In the genomic region with DNA sequence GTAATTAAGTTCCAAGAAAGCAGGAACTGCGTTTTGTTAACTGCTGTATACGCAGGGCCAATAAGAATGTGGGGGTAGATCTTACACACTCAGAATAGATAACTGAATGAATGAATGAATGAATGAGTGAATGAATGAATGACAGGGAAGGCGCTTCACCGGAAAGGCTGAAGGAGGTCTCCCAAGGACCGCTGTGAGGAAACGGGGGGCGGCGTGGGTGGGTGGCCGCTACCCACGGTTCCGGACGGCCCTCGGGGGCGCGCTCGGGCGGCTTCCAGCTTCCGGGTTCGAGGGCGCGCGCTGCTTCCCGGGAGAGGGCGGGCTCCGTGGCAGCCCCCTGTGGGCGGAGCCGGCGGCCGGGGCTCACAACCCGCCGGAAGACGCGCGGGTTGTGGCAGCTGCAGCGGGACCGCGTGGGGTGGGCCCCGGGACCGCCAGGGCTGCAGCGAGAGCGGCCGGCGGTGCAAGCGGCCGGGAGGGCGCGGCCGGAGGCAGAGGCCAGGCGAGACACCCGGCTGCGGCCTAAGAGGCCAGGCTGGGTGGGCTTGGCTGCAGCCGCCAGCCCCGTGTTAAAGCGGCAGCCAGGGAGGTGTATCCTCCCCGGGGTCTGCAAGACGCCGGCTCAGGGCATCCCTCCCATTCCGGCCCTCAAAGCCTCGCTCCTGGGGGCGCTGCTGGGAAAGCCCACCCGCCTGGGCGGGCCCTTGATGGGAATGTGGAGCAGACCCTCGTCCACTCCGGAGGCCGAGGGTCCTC, we compare ENCODE assay signal across 1 cellular context.
TF ChIP-seq lines count a peak whose summit lies in the region.

A gene (plus strand): TSS at position 367 of the 756 bp plus-strand sequence. CDS start 2,072 bp downstream, outside the sequence.

TF ChIP-seq in GM12878, 131 proteins besides CTCF, POLR2A, EP300 and RAD21 (continued from another document):
- TF ChIP-seq, protein P1, sequence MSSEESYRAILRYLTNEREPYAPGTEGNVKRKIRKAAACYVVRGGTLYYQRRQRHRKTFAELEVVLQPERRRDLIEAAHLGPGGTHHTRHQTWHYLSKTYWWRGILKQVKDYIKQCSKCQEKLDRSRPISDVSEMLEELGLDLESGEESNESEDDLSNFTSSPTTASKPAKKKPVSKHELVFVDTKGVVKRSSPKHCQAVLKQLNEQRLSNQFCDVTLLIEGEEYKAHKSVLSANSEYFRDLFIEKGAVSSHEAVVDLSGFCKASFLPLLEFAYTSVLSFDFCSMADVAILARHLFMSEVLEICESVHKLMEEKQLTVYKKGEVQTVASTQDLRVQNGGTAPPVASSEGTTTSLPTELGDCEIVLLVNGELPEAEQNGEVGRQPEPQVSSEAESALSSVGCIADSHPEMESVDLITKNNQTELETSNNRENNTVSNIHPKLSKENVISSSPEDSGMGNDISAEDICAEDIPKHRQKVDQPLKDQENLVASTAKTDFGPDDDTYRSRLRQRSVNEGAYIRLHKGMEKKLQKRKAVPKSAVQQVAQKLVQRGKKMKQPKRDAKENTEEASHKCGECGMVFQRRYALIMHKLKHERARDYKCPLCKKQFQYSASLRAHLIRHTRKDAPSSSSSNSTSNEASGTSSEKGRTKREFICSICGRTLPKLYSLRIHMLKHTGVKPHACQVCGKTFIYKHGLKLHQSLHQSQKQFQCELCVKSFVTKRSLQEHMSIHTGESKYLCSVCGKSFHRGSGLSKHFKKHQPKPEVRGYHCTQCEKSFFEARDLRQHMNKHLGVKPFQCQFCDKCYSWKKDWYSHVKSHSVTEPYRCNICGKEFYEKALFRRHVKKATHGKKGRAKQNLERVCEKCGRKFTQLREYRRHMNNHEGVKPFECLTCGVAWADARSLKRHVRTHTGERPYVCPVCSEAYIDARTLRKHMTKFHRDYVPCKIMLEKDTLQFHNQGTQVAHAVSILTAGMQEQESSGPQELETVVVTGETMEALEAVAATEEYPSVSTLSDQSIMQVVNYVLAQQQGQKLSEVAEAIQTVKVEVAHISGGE (CRISPR knock-in tag; IDR thresholded peaks at IDR 0.05), result no peak
- peak; percentile 34; the same call in 1 of the 3 replicates for TF ChIP-seq POU2F2 (IDR thresholded peaks at IDR 0.05; ENCODE audit: borderline replicate concordance, low read depth, low read length)
- no peak for TF ChIP-seq CHD2 (IDR thresholded peaks at IDR 0.05; ENCODE audit: borderline replicate concordance, low read depth, low read length)
- TF ChIP-seq ESRRA (IDR thresholded peaks at IDR 0.05; ENCODE audit: low read length), result no peak
- no peak for TF ChIP-seq SIX5 (IDR thresholded peaks at IDR 0.05; ENCODE audit: low read depth, low read length, severe bottlenecking)
- no peak for TF ChIP-seq HCFC1 (IDR thresholded peaks at IDR 0.05; ENCODE audit: low read length)
- no peak for TF ChIP-seq RBBP5 (conservative IDR thresholded peaks at IDR 0.05)
- no peak for TF ChIP-seq FOXK2 (IDR thresholded peaks at IDR 0.05)
- peak; percentile 100 for TF ChIP-seq ZNF24 (IDR thresholded peaks at IDR 0.05)
- TF ChIP-seq, protein P2, sequence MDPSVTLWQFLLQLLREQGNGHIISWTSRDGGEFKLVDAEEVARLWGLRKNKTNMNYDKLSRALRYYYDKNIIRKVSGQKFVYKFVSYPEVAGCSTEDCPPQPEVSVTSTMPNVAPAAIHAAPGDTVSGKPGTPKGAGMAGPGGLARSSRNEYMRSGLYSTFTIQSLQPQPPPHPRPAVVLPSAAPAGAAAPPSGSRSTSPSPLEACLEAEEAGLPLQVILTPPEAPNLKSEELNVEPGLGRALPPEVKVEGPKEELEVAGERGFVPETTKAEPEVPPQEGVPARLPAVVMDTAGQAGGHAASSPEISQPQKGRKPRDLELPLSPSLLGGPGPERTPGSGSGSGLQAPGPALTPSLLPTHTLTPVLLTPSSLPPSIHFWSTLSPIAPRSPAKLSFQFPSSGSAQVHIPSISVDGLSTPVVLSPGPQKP (IDR thresholded peaks at IDR 0.05; ENCODE audit: low read depth, low read length), result no peak
- peak; percentile 60; the same call in 1 of the 2 replicates for TF ChIP-seq NR2F1 (conservative IDR thresholded peaks at IDR 0.05)
- peak; percentile 68; the same call in 1 of the 2 replicates for TF ChIP-seq TAF1 (IDR thresholded peaks at IDR 0.05; ENCODE audit: borderline replicate concordance, low read depth, low read length)
- TF ChIP-seq, protein P3, sequence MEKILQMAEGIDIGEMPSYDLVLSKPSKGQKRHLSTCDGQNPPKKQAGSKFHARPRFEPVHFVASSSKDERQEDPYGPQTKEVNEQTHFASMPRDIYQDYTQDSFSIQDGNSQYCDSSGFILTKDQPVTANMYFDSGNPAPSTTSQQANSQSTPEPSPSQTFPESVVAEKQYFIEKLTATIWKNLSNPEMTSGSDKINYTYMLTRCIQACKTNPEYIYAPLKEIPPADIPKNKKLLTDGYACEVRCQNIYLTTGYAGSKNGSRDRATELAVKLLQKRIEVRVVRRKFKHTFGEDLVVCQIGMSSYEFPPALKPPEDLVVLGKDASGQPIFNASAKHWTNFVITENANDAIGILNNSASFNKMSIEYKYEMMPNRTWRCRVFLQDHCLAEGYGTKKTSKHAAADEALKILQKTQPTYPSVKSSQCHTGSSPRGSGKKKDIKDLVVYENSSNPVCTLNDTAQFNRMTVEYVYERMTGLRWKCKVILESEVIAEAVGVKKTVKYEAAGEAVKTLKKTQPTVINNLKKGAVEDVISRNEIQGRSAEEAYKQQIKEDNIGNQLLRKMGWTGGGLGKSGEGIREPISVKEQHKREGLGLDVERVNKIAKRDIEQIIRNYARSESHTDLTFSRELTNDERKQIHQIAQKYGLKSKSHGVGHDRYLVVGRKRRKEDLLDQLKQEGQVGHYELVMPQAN (conservative IDR thresholded peaks at IDR 0.05), result peak; percentile 64
- no peak for TF ChIP-seq ZSCAN29 (IDR thresholded peaks at IDR 0.05)
- TF ChIP-seq FOS (IDR thresholded peaks at IDR 0.05; ENCODE audit: borderline replicate concordance, extremely low read depth, insufficient read length), result no peak
- no peak; the same call in none of the 2 replicates for TF ChIP-seq ZNF207 (IDR thresholded peaks at IDR 0.05; ENCODE audit: borderline replicate concordance)
- TF ChIP-seq, protein P4, sequence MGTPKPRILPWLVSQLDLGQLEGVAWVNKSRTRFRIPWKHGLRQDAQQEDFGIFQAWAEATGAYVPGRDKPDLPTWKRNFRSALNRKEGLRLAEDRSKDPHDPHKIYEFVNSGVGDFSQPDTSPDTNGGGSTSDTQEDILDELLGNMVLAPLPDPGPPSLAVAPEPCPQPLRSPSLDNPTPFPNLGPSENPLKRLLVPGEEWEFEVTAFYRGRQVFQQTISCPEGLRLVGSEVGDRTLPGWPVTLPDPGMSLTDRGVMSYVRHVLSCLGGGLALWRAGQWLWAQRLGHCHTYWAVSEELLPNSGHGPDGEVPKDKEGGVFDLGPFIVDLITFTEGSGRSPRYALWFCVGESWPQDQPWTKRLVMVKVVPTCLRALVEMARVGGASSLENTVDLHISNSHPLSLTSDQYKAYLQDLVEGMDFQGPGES (IDR thresholded peaks at IDR 0.05), result no peak
- no peak for TF ChIP-seq SRF (IDR thresholded peaks at IDR 0.05; ENCODE audit: low read depth in 2 of 2, low read length in 2 of 2)
